16 cellular contexts compared by ENCODE assay signal in the genomic region with DNA sequence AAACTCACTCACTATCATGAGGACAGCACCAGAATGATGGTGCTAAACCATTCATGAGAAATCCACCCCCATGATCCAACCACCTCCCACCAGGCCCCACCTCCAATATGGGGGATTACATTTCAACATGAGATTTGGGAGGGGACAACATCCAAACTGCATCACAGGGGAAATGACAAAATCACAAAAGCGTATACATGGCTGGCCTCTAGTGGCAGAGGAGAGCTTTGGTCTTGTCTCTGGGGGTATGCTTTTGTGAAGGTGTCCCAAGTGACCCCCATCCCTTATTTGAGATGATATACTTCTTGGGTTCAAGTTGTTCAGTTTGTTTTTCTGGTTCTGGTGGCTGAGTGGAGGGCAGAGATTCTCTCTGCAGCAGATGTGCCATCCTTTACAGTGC. TPM values are rescaled to one million over a fixed set of nuclear protein-coding genes. Genes with fewer than 3 reads are reported as not detected.
DNase-seq lines count a peak whose midpoint lies in the region; ATAC-seq and TF ChIP-seq lines count a peak whose summit lies in the region.
"Had no signal": no experiment of that assay in that cellular context is flagged by ENCODE, and none has a peak within 500 bp of the region (broad histone marks: within the 10 kb centered on the region; RNA-seq: fewer than 3 reads in every experiment).

No MANE protein-coding gene starts in this region.

- no peaks in the 10 kb centered on the region for H4K20me1 ChIP-seq in OCI-LY3 (ENCODE audit: insufficient read depth, low read length)

- no peak overlapping the region for H3K27ac ChIP-seq in OCI-LY3 (ENCODE audit: low read length)

- H2AFZ ChIP-seq in OCI-LY3 (ENCODE audit: low read depth, low read length) = no peak overlapping the region

- peaks cover 29% of the 10 kb centered on the region for H3K4me1 ChIP-seq in OCI-LY3 (ENCODE audit: low read length)
- H3K4me1 ChIP-seq in mucosa of descending colon (ENCODE audit: low read depth) = no peaks in the 10 kb centered on the region
- H3K4me1 ChIP-seq: HAP-1 had no signal

- intact Hi-C loops in mucosa of descending colon (cut with DNase I, micrococcal nuclease) = no loop called here

- no peak overlapping the region for H3K9ac ChIP-seq in OCI-LY3 (ENCODE audit: low read length)

- H3K4me3 ChIP-seq in AG10803 (ENCODE audit: low read length) = no peak overlapping the region
- no peak overlapping the region for H3K4me3 ChIP-seq in OCI-LY3 (ENCODE audit: low read length)
- H3K4me3 ChIP-seq in fibroblast of mammary gland (ENCODE audit: control insufficient read depth, low read depth, low read length) = no peak overlapping the region
- no peak overlapping the region for H3K4me3 ChIP-seq in mucosa of descending colon
- H3K4me3 ChIP-seq: HAP-1 had no signal

- TF ChIP-seq CTCF in AG10803 (conservative IDR thresholded peaks at IDR 0.05; ENCODE audit: low read length) (peak; percentile 20; the same call in 1 of the 2 replicates), GM12873 (IDR thresholded peaks at IDR 0.05; ENCODE audit: insufficient read depth, low read depth, low read length, missing control alignments) (peak; percentile 32), OCI-LY3 (IDR thresholded peaks at IDR 0.05; ENCODE audit: low read depth, low read length) (peak; percentile 52), fibroblast of mammary gland (conservative IDR thresholded peaks at IDR 0.05; ENCODE audit: control insufficient read depth, insufficient read depth, low read depth, low read length) (peak; percentile 21), mucosa of descending colon (IDR thresholded peaks at IDR 0.05) (no peak)

- no peaks in the 10 kb centered on the region for H3K79me2 ChIP-seq in OCI-LY3 (ENCODE audit: low read length)

- H3K36me3 ChIP-seq in OCI-LY3 (replicated peaks; ENCODE audit: low read depth, low read length) = no peaks in the 10 kb centered on the region
- H3K36me3 ChIP-seq in mucosa of descending colon (ENCODE audit: low read depth) = no peaks in the 10 kb centered on the region
- H3K36me3 ChIP-seq: HAP-1 had no signal

- H3K9me3 ChIP-seq in OCI-LY3 (ENCODE audit: insufficient read depth, low read length) (no peaks in the 10 kb centered on the region), mucosa of descending colon (no peaks in the 10 kb centered on the region)
- H3K9me3 ChIP-seq: HAP-1 had no signal

- no peak overlapping the region for H3K4me2 ChIP-seq in OCI-LY3 (ENCODE audit: low read length)

- no peak for ATAC-seq in mucosa of descending colon
- ATAC-seq: activated naive CD8-positive, alpha-beta T cell treated with anti-CD3 and anti-CD28 coated beads, Interleukin-2, amount 50 U/mL, for 24 hours; esophagus mucosa had no signal

- H3K27me3 ChIP-seq in OCI-LY3 (ENCODE audit: low read depth, low read length) = no peaks in the 10 kb centered on the region

- DNase-seq in AG10803 (ENCODE audit: low read depth) = no peak
- no peak for DNase-seq in fibroblast of mammary gland (ENCODE audit: low read depth)
- no peak for DNase-seq in HUDEP-2 (lab: John Stamatoyannopoulos, UW; ENCODE audit: unreplicated experiment in 76 of 76)
- no peak for DNase-seq in hypothalamus (lab: John Stamatoyannopoulos, UW)
- DNase-seq in mucosa of descending colon = no peak
- no peak for DNase-seq in NCI-H146 (lab: John Stamatoyannopoulos, UW)
- DNase-seq: activated CD4-positive, alpha-beta T cell treated with anti-CD3 and anti-CD28 coated beads for 1 hour; activated naive CD8-positive, alpha-beta T cell treated with anti-CD3 and anti-CD28 coated beads, Interleukin-2, amount 50 U/mL, for 24 hours; activated T-cell treated with anti-CD3 and anti-CD28 coated beads, Interleukin-2, amount 50 U/mL, for 24 hours; C1 segment of cervical spinal cord; NCI-H446; stimulated activated naive CD4-positive, alpha-beta T cell treated with Interleukin-2 at 50 U/mL for 16 hours had no signal

RNA-seq across cellular contexts. Expression of a gene that starts 8.5 kb away (rescaled TPM):
- total RNA-seq in mucosa of descending colon = 10 to 100 TPM; 10.2 to 68.4 (median 24.8) TPM
